In genomic region chr2:88059979-88060906, GRCh38 we compare ENCODE assay signal across 8 cellular contexts. TPM values are rescaled to one million over a fixed set of nuclear protein-coding genes. Genes with fewer than 3 reads are reported as not detected.
A peak's percentile ranks its signal among the peaks of the same experiment; 100 is the strongest.
DNase-seq lines count a peak whose midpoint lies in the region; ATAC-seq and TF ChIP-seq lines count a peak whose summit lies in the region.

No MANE protein-coding gene starts in this region.

- ATAC-seq in GM19395 (IDR thresholded peaks at IDR 0.05; ENCODE audit: unreplicated experiment) (peak; percentile 40), GM21825 (IDR thresholded peaks at IDR 0.05; ENCODE audit: unreplicated experiment) (no peak)

- peak; percentile 69 for TF ChIP-seq CTCF in LNCAP (IDR thresholded peaks at IDR 0.05)
- TF ChIP-seq CTCF in chondrocyte (IDR thresholded peaks at IDR 0.05) = peak; percentile 87

- H3K27me3 Mint-ChIP-seq in chondrocyte (ENCODE audit: low read depth) = no peaks in the 10 kb centered on the region

- peaks cover 8% of the 10 kb centered on the region for H3K4me1 Mint-ChIP-seq in chondrocyte (ENCODE audit: low read depth)

- H3K27ac Mint-ChIP-seq in chondrocyte (ENCODE audit: unreplicated experiment) = no peak overlapping the region

- H3K36me3 Mint-ChIP-seq in chondrocyte (ENCODE audit: low read depth) = no peaks in the 10 kb centered on the region

- DNase-seq in DMS153 treated with DMSO at 0.1 percent for 48 hours (lab: John Stamatoyannopoulos, UW; ENCODE audit: unreplicated experiment) (peak; percentile 53), RPMI7951 (ENCODE audit: low read depth) (peak; percentile 37), chondrocyte (ENCODE audit: low spot score) (no peak), lung microvascular endothelial cell (ENCODE audit: low read depth in 2 of 2) (peak; percentile 38 to 57), mucosa of gallbladder (ENCODE audit: low spot score) (no peak)

- no peaks in the 10 kb centered on the region for H3K9me3 Mint-ChIP-seq in chondrocyte (ENCODE audit: low read depth)

- no peak overlapping the region for H3K4me3 Mint-ChIP-seq in chondrocyte (ENCODE audit: unreplicated experiment)

RNA-seq across cellular contexts. Expression of gene KRCC1, which starts 4.7 kb away (rescaled TPM):
- total RNA-seq in RPMI7951 (2014; rRNA removed; shearing (Covaris generic)) = 35.0 and 36.2 TPM in 2 replicates
- total RNA-seq in chondrocyte (22.8 to 29.3 TPM (median 25.3 TPM) in 3 replicates), lung microvascular endothelial cell (12.6 and 14.5 TPM in 2 replicates), mucosa of gallbladder (23.8 TPM)

RNA-seq across cellular contexts. Expression of gene SMYD1, which starts 7.4 kb away (rescaled TPM):
- total RNA-seq in RPMI7951 (2014; rRNA removed; shearing (Covaris generic)) = not detected in 2 replicates
- total RNA-seq in chondrocyte = not detected in 3 replicates
- total RNA-seq in lung microvascular endothelial cell = not detected in 2 replicates
- total RNA-seq in mucosa of gallbladder = 7.3 TPM

RNA-seq across cellular contexts. Expression of gene RNU2-63P, which starts 43.9 kb away (rescaled TPM):
- not detected in 2 replicates for total RNA-seq in RPMI7951 (2014; rRNA removed; shearing (Covaris generic))
- total RNA-seq in chondrocyte (2.7 TPM in 1 of 3 replicates, not detected in the others), lung microvascular endothelial cell (70.8 and 139 TPM in 2 replicates), mucosa of gallbladder (not detected)

Comparison
In these comparisons a context has a peak if more than half of its experiments do, and no peak if none do; other contexts are left out.
1. DNase-seq: peak in DMS153 treated with DMSO at 0.1 percent for 48 hours (single experiment), RPMI7951 (single experiment) and lung microvascular endothelial cell (2 of 2); none in chondrocyte (single experiment) and mucosa of gallbladder (single experiment).
2. RNA of gene RNU2-63P, which starts 43.9 kb away (total RNA-seq): 70.8 to 139 TPM in lung microvascular endothelial cell; 2.7 TPM in chondrocyte, not detected in mucosa of gallbladder (single experiment) and not detected in RPMI7951; every median in the first group is over 10 times any median in the second.